ENCODE assay signal across 9 cellular contexts in genomic region chr7:22858640-22859561, GRCh38. TPM values are rescaled to one million over a fixed set of nuclear protein-coding genes. Genes with fewer than 3 reads are reported as not detected.
DNase-seq lines count a peak whose midpoint lies in the region; ATAC-seq and TF ChIP-seq lines count a peak whose summit lies in the region.
"Had no signal": no experiment of that assay in that cellular context is flagged by ENCODE, and none has a peak within 500 bp of the region (broad histone marks: within the 10 kb centered on the region; RNA-seq: fewer than 3 reads in every experiment).

No MANE protein-coding gene starts in this region.

- peaks cover 19% of the 10 kb centered on the region for H3K4me1 Mint-ChIP-seq in nephron progenitor cell

- ATAC-seq in body of pancreas (no peak), sciatic nerve (no peak)

- no peaks in the 10 kb centered on the region for H3K27me3 ChIP-seq in body of pancreas

- whole genome bisulfite sequencing in body of pancreas, 2 donors = 86 to 88% methylated on average over 10 of the region's 10 CpGs

- peaks cover 47% of the 10 kb centered on the region for H3K4me1 ChIP-seq in body of pancreas

- no peak for TF ChIP-seq POLR2A in body of pancreas (IDR thresholded peaks at IDR 0.05)

- no peak overlapping the region for H3K4me3 Mint-ChIP-seq in nephron progenitor cell
- H3K4me3 Mint-ChIP-seq: central memory CD8-positive, alpha-beta T cell had no signal

- no peaks in the 10 kb centered on the region for H3K9me3 ChIP-seq in body of pancreas

- peak overlapping the region; percentile 66 for H3K27ac Mint-ChIP-seq in nephron progenitor cell

- peak overlapping the region; percentile 41 to 78 (median 74) for H3K27ac ChIP-seq in body of pancreas

- no peaks in the 10 kb centered on the region for H3K9me3 Mint-ChIP-seq in nephron progenitor cell
- H3K9me3 Mint-ChIP-seq: central memory CD8-positive, alpha-beta T cell had no signal

- peaks cover 46% of the 10 kb centered on the region for H3K36me3 Mint-ChIP-seq in nephron progenitor cell (ENCODE audit: low read depth)

- peak; percentile 100 for DNase-seq in EH (ENCODE audit: low read depth)
- peak; percentile 97 for DNase-seq in LHCN-M2 (ENCODE audit: low read depth)
- peak in 1 of 4 donors; percentile 20 for DNase-seq in body of pancreas
- no peak for DNase-seq in nephron progenitor cell
- DNase-seq in activated gamma-delta T cell (lab: John Stamatoyannopoulos, UW) = no peak
- no peak for DNase-seq in sciatic nerve (ENCODE audit: low spot score)
- DNase-seq in activated gamma-delta T cell treated with Interleukin-2 at 50 U/mL for 16 hours = no peak
- no peak for DNase-seq in NCI-H2227 treated with DMSO at 0.1 percent for 48 hours (lab: John Stamatoyannopoulos, UW)

- TF ChIP-seq CTCF in body of pancreas (IDR thresholded peaks at IDR 0.05) (no peak), nephron progenitor cell (IDR thresholded peaks at IDR 0.05) (no peak)

- H3K36me3 ChIP-seq in body of pancreas (replicated peaks in 1 of 2; ENCODE audit: insufficient read depth in 1 of 2, low read depth in 2 of 2) = no peaks in the 10 kb centered on the region

- peaks cover 2% of the 10 kb centered on the region for H3K27me3 Mint-ChIP-seq in nephron progenitor cell (ENCODE audit: low read depth, poor library complexity)
- H3K27me3 Mint-ChIP-seq: central memory CD8-positive, alpha-beta T cell had no signal

- no peak overlapping the region for H3K4me3 ChIP-seq in body of pancreas

- intact Hi-C loops in body of pancreas (cut with DNase I) (no loop called here), sciatic nerve (cut with DNase I) (no loop called here)

RNA-seq across cellular contexts. Expression of gene TOMM7, which starts 36.3 kb away (rescaled TPM):
- total RNA-seq in LHCN-M2 (2014; rRNA removed) = 80.2 and 85.7 TPM in 2 replicates
- 1,225 TPM for polyA plus RNA-seq in LHCN-M2 (2012)
- 100 to 1,000 TPM in 1 of 2 donors, 10 to 100 TPM in 1; 77.8 to 103 TPM for total RNA-seq in body of pancreas
- total RNA-seq in sciatic nerve = 322 TPM

Comparison
In these comparisons a context has a peak if more than half of its experiments do, and no peak if none do; other contexts are left out.
1. DNase-seq: peak in EH (single experiment) and LHCN-M2 (single experiment); none in nephron progenitor cell (single experiment), activated gamma-delta T cell (single experiment), sciatic nerve (single experiment), activated gamma-delta T cell treated with Interleukin-2 at 50 U/mL for 16 hours (single experiment) and NCI-H2227 treated with DMSO at 0.1 percent for 48 hours (single experiment).